ENCODE assay signal across 29 cellular contexts in genomic region chr1:5970623-5971273, GRCh38. TPM values are rescaled to one million over a fixed set of nuclear protein-coding genes. Genes with fewer than 3 reads are reported as not detected.
A peak's percentile ranks its signal among the peaks of the same experiment; 100 is the strongest.
DNase-seq lines count a peak whose midpoint lies in the region; ATAC-seq and TF ChIP-seq lines count a peak whose summit lies in the region.
"Had no signal": no experiment of that assay in that cellular context is flagged by ENCODE, and none has a peak within 500 bp of the region (broad histone marks: within the 10 kb centered on the region; RNA-seq: fewer than 3 reads in every experiment).

No MANE protein-coding gene starts in this region.

- peak overlapping the region; percentile 35 for H3K27ac Mint-ChIP-seq in MCF 10A (ENCODE audit: low read depth, unreplicated experiment)
- no peak overlapping the region for H3K27ac Mint-ChIP-seq in naive thymus-derived CD4-positive, alpha-beta T cell
- H3K27ac Mint-ChIP-seq: activated CD4-positive, alpha-beta T cell treated with anti-CD3 and anti-CD28 coated beads for 36 hours; activated CD8-positive, alpha-beta T cell treated with anti-CD3 and anti-CD28 coated beads for 36 hours; activated T-helper 2 cell treated with anti-CD3 and anti-CD28 coated beads, Interferon-gamma antibody, Interleukin-2, Interleukin-4, amounts not matched to agents 10 μg/mL and 5 μg/mL and 100 μg/mL, durations not matched to agents 14 hours and 24 hours and 36 hours; nephron progenitor cell had no signal

- 93% methylated on average over 10 of the region's 13 CpGs for WGBS in mammary epithelial cell (ENCODE audit: low coverage, missing lambda C conversion rate)

- H3K4me3 Mint-ChIP-seq in MCF 10A (ENCODE audit: unreplicated experiment) = no peak overlapping the region
- H3K4me3 Mint-ChIP-seq in naive thymus-derived CD4-positive, alpha-beta T cell = no peak overlapping the region
- H3K4me3 Mint-ChIP-seq: activated CD4-positive, alpha-beta T cell treated with anti-CD3 and anti-CD28 coated beads for 36 hours; activated CD8-positive, alpha-beta T cell treated with anti-CD3 and anti-CD28 coated beads for 36 hours; nephron progenitor cell had no signal

- H3K9ac ChIP-seq in mammary epithelial cell (ENCODE audit: insufficient read depth, low read length) = no peak overlapping the region
- H3K9ac ChIP-seq: parathyroid adenoma had no signal

- in situ Hi-C loops in mammary epithelial cell (cut with MboI; ENCODE audit: low sequenced_read_pairs in 2 of 2) = no loop called here

- H3K27me3 ChIP-seq in mammary epithelial cell (ENCODE audit: insufficient read depth, low read length) (no peaks in the 10 kb centered on the region), BE2C (no peaks in the 10 kb centered on the region)
- H3K27me3 ChIP-seq in naive thymus-derived CD4-positive, alpha-beta T cell (ENCODE audit: control insufficient read depth in 2 of 2, insufficient read depth in 2 of 2, low read length in 2 of 2) = no peaks in the 10 kb centered on the region
- H3K27me3 ChIP-seq: brain microvascular endothelial cell, gastrocnemius medialis, testis had no signal

- TF ChIP-seq CTCF in MCF 10A (IDR thresholded peaks at IDR 0.05; ENCODE audit: unreplicated experiment) (no peak), mammary epithelial cell (conservative IDR thresholded peaks at IDR 0.05 in 1 of 2, IDR thresholded peaks at IDR 0.05 in 1 of 2; ENCODE audit: extremely low read depth in 1 of 2, insufficient read depth in 1 of 2, low read depth in 1 of 2, low read length in 2 of 2) (no peak), VCaP (conservative IDR thresholded peaks at IDR 0.05) (no peak), BE2C (IDR thresholded peaks at IDR 0.05; ENCODE audit: low read depth, low read length) (no peak)

- peaks cover 33% of the 10 kb centered on the region for H3K36me3 Mint-ChIP-seq in MCF 10A (ENCODE audit: insufficient read depth, unreplicated experiment)
- peaks cover 0 to 45% (median 0%) of the 10 kb centered on the region in 5 donors for H3K36me3 Mint-ChIP-seq in naive thymus-derived CD4-positive, alpha-beta T cell

- H2AFZ ChIP-seq in mammary epithelial cell (ENCODE audit: low read depth, low read length) = no peak overlapping the region
- H2AFZ ChIP-seq: parathyroid adenoma had no signal

- H3K9me3 Mint-ChIP-seq in MCF 10A (ENCODE audit: unreplicated experiment) = no peaks in the 10 kb centered on the region
- no peaks in the 10 kb centered on the region for H3K9me3 Mint-ChIP-seq in naive thymus-derived CD4-positive, alpha-beta T cell
- H3K9me3 Mint-ChIP-seq: activated CD8-positive, alpha-beta T cell treated with anti-CD3 and anti-CD28 coated beads for 36 hours; activated T-helper 2 cell treated with anti-CD3 and anti-CD28 coated beads, Interferon-gamma antibody, Interleukin-2, Interleukin-4, amounts not matched to agents 10 μg/mL and 5 μg/mL and 100 μg/mL, durations not matched to agents 14 hours and 24 hours and 36 hours; nephron progenitor cell had no signal

- H3K4me1 ChIP-seq in mammary epithelial cell (ENCODE audit: insufficient read depth, low read length) = peaks cover under 1% of the 10 kb centered on the region
- H3K4me1 ChIP-seq in BE2C = no peaks in the 10 kb centered on the region; the same call in 1 of the 2 replicates
- H3K4me1 ChIP-seq in naive thymus-derived CD4-positive, alpha-beta T cell (ENCODE audit: control insufficient read depth in 2 of 2, insufficient read depth in 2 of 2, low read length in 2 of 2) = peaks cover 0 to 5% of the 10 kb centered on the region in 2 donors
- H3K4me1 ChIP-seq: gastrocnemius medialis, parathyroid adenoma had no signal

- H3K9me3 ChIP-seq in mammary epithelial cell (replicated peaks; ENCODE audit: insufficient read depth, low read length) (no peaks in the 10 kb centered on the region), BE2C (no peaks in the 10 kb centered on the region)
- H3K9me3 ChIP-seq in naive thymus-derived CD4-positive, alpha-beta T cell (ENCODE audit: control insufficient read depth in 2 of 3, low read length in 3 of 3) = no peaks in the 10 kb centered on the region
- H3K9me3 ChIP-seq: gastrocnemius medialis, testis had no signal

- H3K4me3 ChIP-seq in mammary epithelial cell (replicated peaks in 1 of 3; ENCODE audit: insufficient read depth in 1 of 3, low read depth in 2 of 3, low read length in 3 of 3) = no peak overlapping the region
- no peak overlapping the region for H3K4me3 ChIP-seq in BE2C (ENCODE audit: low read depth, low read length)
- H3K4me3 ChIP-seq in naive thymus-derived CD4-positive, alpha-beta T cell (ENCODE audit: low read length) = no peak overlapping the region
- H3K4me3 ChIP-seq: gastrocnemius medialis, lung, smooth muscle cell, testis had no signal

- H3K79me2 ChIP-seq in mammary epithelial cell (ENCODE audit: insufficient read depth, low read length) = no peaks in the 10 kb centered on the region
- H3K79me2 ChIP-seq: parathyroid adenoma had no signal

- H3K27me3 Mint-ChIP-seq in MCF 10A (ENCODE audit: insufficient read depth, unreplicated experiment) = no peaks in the 10 kb centered on the region
- no peaks in the 10 kb centered on the region for H3K27me3 Mint-ChIP-seq in naive thymus-derived CD4-positive, alpha-beta T cell
- H3K27me3 Mint-ChIP-seq: activated CD4-positive, alpha-beta T cell treated with anti-CD3 and anti-CD28 coated beads for 36 hours; activated CD8-positive, alpha-beta T cell treated with anti-CD3 and anti-CD28 coated beads for 36 hours had no signal

- no peak overlapping the region for H3K27ac ChIP-seq in mammary epithelial cell (ENCODE audit: insufficient read depth, low read depth, low read length)
- H3K27ac ChIP-seq in VCaP = peak overlapping the region; percentile 57; the same call in 1 of the 2 replicates
- no peak overlapping the region for H3K27ac ChIP-seq in naive thymus-derived CD4-positive, alpha-beta T cell (ENCODE audit: low read depth, low read length)
- H3K27ac ChIP-seq: brain microvascular endothelial cell, gastrocnemius medialis, parathyroid adenoma, testis had no signal

- intact Hi-C loops in MCF 10A (cut with micrococcal nuclease) = no loop called here
- intact Hi-C loops in mammary epithelial cell (cut with micrococcal nuclease) = no loop called here
- intact Hi-C loops in naive thymus-derived CD4-positive, alpha-beta T cell (cut with micrococcal nuclease) = loop anchor here in 1 of 2 donors (10.0 kb wide), 1 partner anchor 54 kb away; no protein-coding TSS in a partner anchor

- H3K4me2 ChIP-seq in mammary epithelial cell (ENCODE audit: insufficient read depth, low read depth, low read length) = no peak overlapping the region
- H3K4me2 ChIP-seq: smooth muscle cell had no signal

- DNase-seq in MCF 10A (ENCODE audit: unreplicated experiment) (no peak), mammary epithelial cell (no peak), mesenteric fat pad (ENCODE audit: low spot score) (peak; percentile 39), BE2C (no peak), Ammon's horn (ENCODE audit: low spot score) (no peak)
- no peak for DNase-seq in naive thymus-derived CD4-positive, alpha-beta T cell
- DNase-seq: activated CD4-positive, alpha-beta T cell treated with anti-CD3 and anti-CD28 coated beads for 36 hours; activated CD8-positive, alpha-beta memory T cell treated with anti-CD3 and anti-CD28 coated beads, Interleukin-2, amount 50 U/mL, for 48 hours; activated CD8-positive, alpha-beta T cell treated with anti-CD3 and anti-CD28 coated beads for 36 hours; activated naive CD4-positive, alpha-beta T cell treated with anti-CD3 and anti-CD28 coated beads, Interleukin-2, amount 50 U/mL, for 16 hours; brain microvascular endothelial cell; gastrocnemius medialis; KG1; MM.1S; NCI-H146; NCI-H2171; NCI-H510A treated with DMSO at 0.1 percent for 48 hours; nephron progenitor cell; PC-3; stimulated activated naive CD4-positive, alpha-beta T cell treated with Interleukin-2 at 50 U/mL for 16 hours; T-helper 2 cell; testis had no signal

- BruUV-seq in MCF 10A (replicated peaks; lab: Mats Ljungman, UMichigan) (no TSS peak), mammary epithelial cell (replicated peaks; lab: Mats Ljungman, UMichigan) (no TSS peak)

- H3K4me1 Mint-ChIP-seq in MCF 10A (ENCODE audit: insufficient read depth, unreplicated experiment) = no peaks in the 10 kb centered on the region
- H3K4me1 Mint-ChIP-seq in naive thymus-derived CD4-positive, alpha-beta T cell = peaks cover 0 to 8% (median 3%) of the 10 kb centered on the region in 7 donors
- H3K4me1 Mint-ChIP-seq: activated CD4-positive, alpha-beta T cell treated with anti-CD3 and anti-CD28 coated beads for 36 hours had no signal

- H4K20me1 ChIP-seq in mammary epithelial cell (ENCODE audit: insufficient read depth, low read length) = no peaks in the 10 kb centered on the region

- POLR2A ChIA-PET in MCF 10A (lab: Yijun Ruan, JAX) = no interaction called here
- POLR2A ChIA-PET in naive thymus-derived CD4-positive, alpha-beta T cell (lab: Charles Lee) = no interaction called here

- no peak for ATAC-seq in naive thymus-derived CD4-positive, alpha-beta T cell
- no peak for ATAC-seq in HG03354 (IDR thresholded peaks at IDR 0.05; ENCODE audit: poor library complexity, severe bottlenecking, unreplicated experiment)
- ATAC-seq: activated CD4-positive, alpha-beta T cell treated with anti-CD3 and anti-CD28 coated beads for 36 hours; activated CD8-positive, alpha-beta T cell treated with anti-CD3 and anti-CD28 coated beads for 36 hours; gastrocnemius medialis; PC-3; SK-N-SH treated with all-trans-retinoic acid at 6 μM for 48 hours had no signal

- CTCF ChIA-PET in MCF 10A (lab: Yijun Ruan, JAX) = interaction anchor here (0.6 kb wide), 2 partner anchors 87 to 100 kb away, joined by 3 read pairs; no protein-coding TSS in a partner anchor
- CTCF ChIA-PET in mammary epithelial cell (lab: Charles Lee; ENCODE audit: low non-redundant PET) = interaction anchor here (0.7 kb wide), 1 partner anchor 1889 kb away, joined by 4 read pairs; no protein-coding TSS in a partner anchor
- CTCF ChIA-PET in naive thymus-derived CD4-positive, alpha-beta T cell (lab: Charles Lee) = no interaction called here

- dilution Hi-C loops in mammary epithelial cell (cut with HindIII; ENCODE audit: low sequenced_read_pairs) = no loop called here

- H3K36me3 ChIP-seq in mammary epithelial cell (ENCODE audit: insufficient read depth, low read length) = no peaks in the 10 kb centered on the region
- H3K36me3 ChIP-seq in BE2C = no peaks in the 10 kb centered on the region
- peaks cover 0 to 27% (median 0%) of the 10 kb centered on the region in 3 experiments for H3K36me3 ChIP-seq in naive thymus-derived CD4-positive, alpha-beta T cell (ENCODE audit: control insufficient read depth in 2 of 3, insufficient read depth in 3 of 3, low read length in 3 of 3)
- H3K36me3 ChIP-seq: brain microvascular endothelial cell, gastrocnemius medialis had no signal

RNA-seq across cellular contexts. Expression of gene NPHP4, which starts 21.5 kb away (rescaled TPM):
- total RNA-seq in MCF 10A (2022) (14.4 and 15.0 TPM in 2 replicates), mammary epithelial cell (10 to 100 TPM in 1 of 2 donors, 1 to 10 TPM in 1; 8.2 to 18.4 TPM), mesenteric fat pad (37.6 TPM)
- 8.2 TPM for polyA plus RNA-seq in mammary epithelial cell
- 19.7 TPM for polyA minus RNA-seq in mammary epithelial cell
- polyA plus RNA-seq in BE2C (2012; ENCODE audit: insufficient read depth, insufficient read length, low read depth) = 13.0 TPM
- total RNA-seq in naive thymus-derived CD4-positive, alpha-beta T cell = 10 to 100 TPM in 3 of 5 experiments, 1 to 10 TPM in 2; 9.0 to 20.6 (median 11.1) TPM
- 1 to 10 TPM in 1 of 2 donors, under 1 TPM in 1; 0.40 to 2.7 TPM for polyA plus RNA-seq in naive thymus-derived CD4-positive, alpha-beta T cell
